13 cellular contexts compared by ENCODE assay signal in genomic region chr10:50322075-50322474, GRCh38.
DNase-seq lines count a peak whose midpoint lies in the region; ATAC-seq and TF ChIP-seq lines count a peak whose summit lies in the region.
"Had no signal": no experiment of that assay in that cellular context is flagged by ENCODE, and none has a peak within 500 bp of the region (broad histone marks: within the 10 kb centered on the region; RNA-seq: fewer than 3 reads in every experiment).

No MANE protein-coding gene starts in this region.

- H3K4me3 Mint-ChIP-seq in HFFc6 = peak overlapping the region; percentile 16; the same call in 1 of the 2 replicates
- H3K4me3 Mint-ChIP-seq: activated T-cell treated with anti-CD3 and anti-CD28 coated beads, Interleukin-2, amount 50 U/mL, for 4 hours; natural killer cell treated with Interleukin-12 subunit alpha and Interleukin-12 subunit beta and Interleukin-15 and Interleukin-18, amount 100 ng/mL, for 72 hours had no signal

- no peak overlapping the region for H3K4me3 ChIP-seq in astrocyte of the cerebellum (ENCODE audit: low read depth, low read length)

- TF ChIP-seq CTCF in HFFc6 (IDR thresholded peaks at IDR 0.05) = no peak
- no peak for TF ChIP-seq CTCF in astrocyte of the cerebellum (IDR thresholded peaks at IDR 0.05; ENCODE audit: low read depth, low read length, missing control alignments)

- in situ Hi-C loops in astrocyte of the cerebellum (cut with HindIII; ENCODE audit: low sequenced_read_pairs) = loop anchor here (10.0 kb wide), 1 partner anchor 93 kb away; no protein-coding TSS in a partner anchor

- ATAC-seq in HG02678 (IDR thresholded peaks at IDR 0.05; ENCODE audit: unreplicated experiment) (no peak), GM18858 (IDR thresholded peaks at IDR 0.05; ENCODE audit: unreplicated experiment) (no peak)
- ATAC-seq: activated T-cell treated with anti-CD3 and anti-CD28 coated beads, Interleukin-2, amount 50 U/mL, for 4 hours; natural killer cell treated with Interleukin-12 subunit alpha and Interleukin-12 subunit beta and Interleukin-15 and Interleukin-18, amount 100 ng/mL, for 72 hours had no signal

- H3K27me3 Mint-ChIP-seq in HFFc6 (ENCODE audit: insufficient read depth) = no peaks in the 10 kb centered on the region
- H3K27me3 Mint-ChIP-seq: natural killer cell treated with Interleukin-12 subunit alpha and Interleukin-12 subunit beta and Interleukin-15 and Interleukin-18, amount 100 ng/mL, for 72 hours had no signal

- DNase-seq in COLO829 (ENCODE audit: low spot score) (peak; percentile 7), HFFc6 (peak; percentile 72), astrocyte of the cerebellum (ENCODE audit: low read depth) (peak; percentile 59), hepatic stellate cell (ENCODE audit: low spot score) (peak; percentile 12), NCI-H446 (lab: John Stamatoyannopoulos, UW) (no peak)
- no peak for DNase-seq in activated T-cell treated with anti-CD3 and anti-CD28 coated beads, Interleukin-2, amount 50 U/mL, for 48 hours
- DNase-seq: activated T-cell treated with anti-CD3 and anti-CD28 coated beads, Interleukin-2, amount 50 U/mL, for 4 hours; DMS153; NCI-H1048; stimulated activated CD4-positive, alpha-beta T cell treated with anti-CD3 and anti-CD28 coated beads, Interleukin-12 subunit alpha, Interleukin-12 subunit beta, amount 100 ng/mL, for 4 hours had no signal

- peaks cover 25% of the 10 kb centered on the region for H3K36me3 Mint-ChIP-seq in HFFc6 (ENCODE audit: low read depth)

- H3K27ac Mint-ChIP-seq in HFFc6 = peak overlapping the region; percentile 67

- H3K9me3 Mint-ChIP-seq in HFFc6 = no peaks in the 10 kb centered on the region
- H3K9me3 Mint-ChIP-seq: activated T-cell treated with anti-CD3 and anti-CD28 coated beads, Interleukin-2, amount 50 U/mL, for 4 hours; natural killer cell treated with Interleukin-12 subunit alpha and Interleukin-12 subunit beta and Interleukin-15 and Interleukin-18, amount 100 ng/mL, for 72 hours had no signal

- peaks cover 65% of the 10 kb centered on the region for H3K4me1 Mint-ChIP-seq in HFFc6 (ENCODE audit: low read depth)

Comparison
In these comparisons a context has a peak if more than half of its experiments do, and no peak if none do; other contexts are left out.
1. DNase-seq: peak in COLO829 (single experiment), HFFc6 (single experiment), astrocyte of the cerebellum (single experiment) and hepatic stellate cell (single experiment); none in activated T-cell treated with anti-CD3 and anti-CD28 coated beads, Interleukin-2, amount 50 U/mL, for 48 hours (0 of 2) and NCI-H446 (0 of 2).